Comparison of ENCODE assay signal across 16 cellular contexts in genomic region chr1:68207129-68207689, GRCh38. TPM values are rescaled to one million over a fixed set of nuclear protein-coding genes. Genes with fewer than 3 reads are reported as not detected.
A peak's percentile ranks its signal among the peaks of the same experiment; 100 is the strongest.
DNase-seq lines count a peak whose midpoint lies in the region; ATAC-seq and TF ChIP-seq lines count a peak whose summit lies in the region.
"Had no signal": no experiment of that assay in that cellular context is flagged by ENCODE, and none has a peak within 500 bp of the region (broad histone marks: within the 10 kb centered on the region; RNA-seq: fewer than 3 reads in every experiment).

No MANE protein-coding gene starts in this region.

- peak overlapping the region; percentile 70 for H3K27ac ChIP-seq in cardiac muscle cell
- H3K27ac ChIP-seq in prostate gland = no peak overlapping the region
- H3K27ac ChIP-seq: SJSA1, upper lobe of left lung, WERI-Rb-1 had no signal

- H3K27me3 Mint-ChIP-seq in chondrocyte (ENCODE audit: low read depth) = no peaks in the 10 kb centered on the region
- H3K27me3 Mint-ChIP-seq in type B pancreatic cell = no peaks in the 10 kb centered on the region

- no peak for ATAC-seq in Right ventricle myocardium inferior

- H3K27ac Mint-ChIP-seq in chondrocyte (ENCODE audit: unreplicated experiment) = peak overlapping the region; percentile 76
- H3K27ac Mint-ChIP-seq in type B pancreatic cell = peak overlapping the region; percentile 29
- H3K27ac Mint-ChIP-seq: activated naive CD8-positive, alpha-beta T cell treated with anti-CD3 and anti-CD28 coated beads, Interleukin-2, amount 10 ng/mL, durations not matched to agents 7 days and 5 days had no signal

- H3K4me3 ChIP-seq in cardiac muscle cell (no peak overlapping the region), prostate gland (no peak overlapping the region)
- H3K4me3 ChIP-seq: SJSA1, spleen, upper lobe of left lung had no signal

- intact Hi-C loops in Right ventricle myocardium inferior (cut with DNase I) = loop anchor here (10.0 kb wide), 1 partner anchor 372 kb away; the partner anchor contains the start of gene GNG12
- intact Hi-C loops in prostate gland (cut with DNase I) = no loop called here

- 35% methylated on average over 2 of the region's 2 CpGs for WGBS in prostate gland

- H3K9me3 ChIP-seq in cardiac muscle cell (ENCODE audit: low read depth) (no peaks in the 10 kb centered on the region), prostate gland (no peaks in the 10 kb centered on the region)
- H3K9me3 ChIP-seq: SJSA1, spleen, upper lobe of left lung had no signal

- H3K36me3 Mint-ChIP-seq in chondrocyte (ENCODE audit: low read depth) = no peaks in the 10 kb centered on the region
- peaks cover 21% of the 10 kb centered on the region for H3K36me3 Mint-ChIP-seq in type B pancreatic cell
- H3K36me3 Mint-ChIP-seq: activated naive CD8-positive, alpha-beta T cell treated with anti-CD3 and anti-CD28 coated beads, Interleukin-2, amount 10 ng/mL, durations not matched to agents 7 days and 5 days had no signal

- peaks cover 11% of the 10 kb centered on the region for H3K4me1 ChIP-seq in cardiac muscle cell (ENCODE audit: low read depth)
- no peaks in the 10 kb centered on the region for H3K4me1 ChIP-seq in prostate gland (replicated peaks)

- H3K4me1 Mint-ChIP-seq in chondrocyte (ENCODE audit: low read depth) (peaks cover 79% of the 10 kb centered on the region), type B pancreatic cell (ENCODE audit: unreplicated experiment) (peaks cover 69% of the 10 kb centered on the region)
- H3K4me1 Mint-ChIP-seq: activated naive CD8-positive, alpha-beta T cell treated with anti-CD3 and anti-CD28 coated beads, Interleukin-2, amount 10 ng/mL, durations not matched to agents 7 days and 5 days had no signal

- no peak for TF ChIP-seq CTCF in cardiac muscle cell (IDR thresholded peaks at IDR 0.05; ENCODE audit: low read depth, low read length)
- TF ChIP-seq CTCF in chondrocyte (IDR thresholded peaks at IDR 0.05) = no peak
- TF ChIP-seq CTCF in type B pancreatic cell (conservative IDR thresholded peaks at IDR 0.05) = no peak
- no peak for TF ChIP-seq CTCF in prostate gland (IDR thresholded peaks at IDR 0.05)

- H3K27me3 ChIP-seq in cardiac muscle cell (no peaks in the 10 kb centered on the region), prostate gland (replicated peaks; ENCODE audit: insufficient read depth) (no peaks in the 10 kb centered on the region)
- H3K27me3 ChIP-seq: SJSA1, spleen, upper lobe of left lung had no signal

- H3K9me3 Mint-ChIP-seq in chondrocyte (ENCODE audit: low read depth) (no peaks in the 10 kb centered on the region), type B pancreatic cell (peaks cover 4% of the 10 kb centered on the region)
- H3K9me3 Mint-ChIP-seq: activated naive CD8-positive, alpha-beta T cell treated with anti-CD3 and anti-CD28 coated beads, Interleukin-2, amount 10 ng/mL, durations not matched to agents 7 days and 5 days had no signal

- H3K36me3 ChIP-seq in cardiac muscle cell = no peaks in the 10 kb centered on the region
- H3K36me3 ChIP-seq in prostate gland = no peaks in the 10 kb centered on the region
- H3K36me3 ChIP-seq: SJSA1, spleen, upper lobe of left lung, WERI-Rb-1 had no signal

- TF ChIP-seq POLR2A in prostate gland (IDR thresholded peaks at IDR 0.05) = no peak

- DNase-seq in cardiac muscle cell (ENCODE audit: low read depth in 1 of 2, low spot score in 1 of 2) = peak in 1 of 2 donors; percentile 73
- DNase-seq in Right ventricle myocardium inferior (ENCODE audit: missing footprints) = no peak
- DNase-seq in chondrocyte (ENCODE audit: low spot score) = no peak
- DNase-seq in lung microvascular endothelial cell (ENCODE audit: low read depth in 2 of 2) = peak; percentile 64 to 82
- no peak for DNase-seq in type B pancreatic cell (ENCODE audit: extremely low spot score, unreplicated experiment)
- DNase-seq in central memory CD4-positive, alpha-beta T cell = no peak
- DNase-seq in prostate gland (ENCODE audit: low spot score) = no peak
- no peak for DNase-seq in NCI-H526 (lab: John Stamatoyannopoulos, UW)
- DNase-seq: 8988T; activated naive CD8-positive, alpha-beta T cell treated with anti-CD3 and anti-CD28 coated beads, Interleukin-2, amount 10 ng/mL, durations not matched to agents 7 days and 5 days; NCI-H1417 treated with DMSO at 0.1 percent for 48 hours; NCI-H524 treated with DMSO at 0.1 percent for 48 hours; spleen; upper lobe of left lung; WERI-Rb-1 had no signal

- H3K4me3 Mint-ChIP-seq in chondrocyte (ENCODE audit: unreplicated experiment) (no peak overlapping the region), type B pancreatic cell (no peak overlapping the region)
- H3K4me3 Mint-ChIP-seq: activated naive CD8-positive, alpha-beta T cell treated with anti-CD3 and anti-CD28 coated beads, Interleukin-2, amount 10 ng/mL, durations not matched to agents 7 days and 5 days had no signal

RNA-seq across cellular contexts. Expression of gene WLS, which starts 25.1 kb away (rescaled TPM):
- 67.7 and 114 TPM in 2 replicates for total RNA-seq in cardiac muscle cell
- polyA plus RNA-seq in cardiac muscle cell = 113 and 125 TPM in 2 replicates
- 97.2 TPM for total RNA-seq in Right ventricle myocardium inferior
- 149 to 207 TPM (median 160 TPM) in 3 replicates for total RNA-seq in chondrocyte
- total RNA-seq in lung microvascular endothelial cell = 20.2 and 47.9 TPM in 2 replicates
- 89.1 and 306 TPM in 2 replicates for total RNA-seq in type B pancreatic cell (ENCODE audit: low replicate concordance)
- total RNA-seq in prostate gland = 10 to 100 TPM; 74.5 to 92.1 TPM
- total RNA-seq: activated naive CD8-positive, alpha-beta T cell treated with anti-CD3 and anti-CD28 coated beads, Interleukin-2, amount 10 ng/mL, durations not matched to agents 7 days and 5 days had no signal

Comparison
In these comparisons a context has a peak if more than half of its experiments do, and no peak if none do; other contexts are left out.
1. DNase-seq: peak in lung microvascular endothelial cell (2 of 2); none in Right ventricle myocardium inferior (single experiment), chondrocyte (single experiment), type B pancreatic cell (single experiment), central memory CD4-positive, alpha-beta T cell (single experiment), prostate gland (single experiment) and NCI-H526 (0 of 2).